17 cellular contexts compared by ENCODE assay signal in the genomic region with DNA sequence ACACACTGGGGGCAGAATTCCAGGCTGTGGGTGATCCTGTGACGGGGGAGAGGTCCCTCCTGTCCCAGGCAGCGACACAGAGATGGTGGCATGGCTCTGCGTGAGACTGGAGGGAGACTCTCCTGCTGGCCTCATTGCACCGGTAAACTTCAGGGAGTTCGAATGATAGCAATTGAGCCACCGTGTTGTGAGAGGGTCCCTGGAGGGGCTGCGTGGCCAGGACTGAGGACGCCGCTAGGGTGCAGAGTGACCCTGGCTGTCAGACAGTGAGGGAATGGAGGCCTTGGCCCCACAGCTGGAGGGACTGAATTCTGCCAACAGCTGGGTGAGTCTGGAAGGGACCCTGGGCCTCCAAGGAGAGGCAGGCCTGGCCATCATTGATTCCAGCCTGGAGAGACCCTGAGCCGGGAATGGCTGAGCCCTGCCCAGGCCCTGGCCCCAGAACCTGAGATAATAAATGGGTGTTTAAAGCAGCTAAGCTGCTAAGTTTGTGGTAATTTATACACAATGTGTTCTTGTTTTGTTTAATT. TPM values are rescaled to one million over a fixed set of nuclear protein-coding genes. Genes with fewer than 3 reads are reported as not detected.
A peak's percentile ranks its signal among the peaks of the same experiment; 100 is the strongest.
DNase-seq lines count a peak whose midpoint lies in the region; ATAC-seq and TF ChIP-seq lines count a peak whose summit lies in the region.
"Had no signal": no experiment of that assay in that cellular context is flagged by ENCODE, and none has a peak within 500 bp of the region (broad histone marks: within the 10 kb centered on the region; RNA-seq: fewer than 3 reads in every experiment).

No MANE protein-coding gene starts in this region.

- WGBS in neuronal stem cell (ENCODE audit: extremely low coverage in 2 of 2, insufficient read length in 2 of 2, insufficient replicate concordance in 1 of 2), 2 donors: no CpG with 5 or more reads among the region's 10 CpGs

- peaks cover 13% of the 10 kb centered on the region for H3K36me3 Mint-ChIP-seq in activated CD4-positive, alpha-beta T cell treated with anti-CD3 and anti-CD28 coated beads, Interleukin-2, amount 10 ng/mL, durations not matched to agents 7 days and 5 days (ENCODE audit: low read depth)
- H3K36me3 Mint-ChIP-seq in endothelial cell (ENCODE audit: low read depth, unreplicated experiment): peaks cover 44% of the 10 kb centered on the region
- peaks cover 14% of the 10 kb centered on the region for H3K36me3 Mint-ChIP-seq in activated naive CD8-positive, alpha-beta T cell treated with anti-CD3 and anti-CD28 coated beads, Interleukin-2, amount 50 U/mL, for 24 hours (ENCODE audit: low read depth)
- peaks cover 21% of the 10 kb centered on the region for H3K36me3 Mint-ChIP-seq in osteocyte (ENCODE audit: unreplicated experiment)

- TF ChIP-seq CTCF in endothelial cell (IDR thresholded peaks at IDR 0.05; ENCODE audit: unreplicated experiment) (no peak), osteocyte (IDR thresholded peaks at IDR 0.05) (no peak)

- H3K4me1 Mint-ChIP-seq in activated CD4-positive, alpha-beta T cell treated with anti-CD3 and anti-CD28 coated beads, Interleukin-2, amount 10 ng/mL, durations not matched to agents 7 days and 5 days: no peaks in the 10 kb centered on the region
- H3K4me1 Mint-ChIP-seq in endothelial cell (ENCODE audit: unreplicated experiment): peaks cover 2% of the 10 kb centered on the region
- no peaks in the 10 kb centered on the region for H3K4me1 Mint-ChIP-seq in activated naive CD8-positive, alpha-beta T cell treated with anti-CD3 and anti-CD28 coated beads, Interleukin-2, amount 50 U/mL, for 24 hours
- no peaks in the 10 kb centered on the region for H3K4me1 Mint-ChIP-seq in osteocyte (ENCODE audit: unreplicated experiment)

- peak overlapping the region; percentile 22 for H3K23ac ChIP-seq in neuronal stem cell (ENCODE audit: low read depth, low read length, poor library complexity)

- no peaks in the 10 kb centered on the region for H3K27me3 Mint-ChIP-seq in activated CD4-positive, alpha-beta T cell treated with anti-CD3 and anti-CD28 coated beads, Interleukin-2, amount 10 ng/mL, durations not matched to agents 7 days and 5 days
- H3K27me3 Mint-ChIP-seq in endothelial cell (ENCODE audit: unreplicated experiment) (peaks cover 12% of the 10 kb centered on the region), osteocyte (ENCODE audit: unreplicated experiment) (no peaks in the 10 kb centered on the region)
- H3K27me3 Mint-ChIP-seq in activated naive CD8-positive, alpha-beta T cell treated with anti-CD3 and anti-CD28 coated beads, Interleukin-2, amount 50 U/mL, for 24 hours: no peaks in the 10 kb centered on the region

- no peak for ATAC-seq in activated naive CD8-positive, alpha-beta T cell treated with anti-CD3 and anti-CD28 coated beads, Interleukin-2, amount 50 U/mL, for 24 hours
- ATAC-seq: CD8-positive, alpha-beta T cell had no signal

- no peak overlapping the region for H3K18ac ChIP-seq in neuronal stem cell (ENCODE audit: low read length)

- H3K79me1 ChIP-seq in neuronal stem cell (ENCODE audit: low read depth, low read length): no peaks in the 10 kb centered on the region

- H3K14ac ChIP-seq in neuronal stem cell (ENCODE audit: low read length): no peak overlapping the region

- H3K27me3 ChIP-seq in neuronal stem cell (ENCODE audit: control insufficient read depth in 3 of 3, insufficient read depth in 3 of 3, low read depth in 1 of 3, low read length in 3 of 3): no peaks in the 10 kb centered on the region
- H3K27me3 ChIP-seq: BLaER1 treated with 17β-estradiol and CSF1 and Interleukin-3, amounts not matched to agents 10 nM and 100 nM had no signal

- no peak overlapping the region for H2AK5ac ChIP-seq in neuronal stem cell (ENCODE audit: low read depth, low read length)

- no peak overlapping the region for H3K4me3 ChIP-seq in neuronal stem cell (ENCODE audit: low read length in 2 of 2)
- H3K4me3 ChIP-seq: A549; BLaER1 treated with 17β-estradiol and CSF1 and Interleukin-3, amounts not matched to agents 10 nM and 100 nM; HAP-1 had no signal

- H3K4me2 ChIP-seq in neuronal stem cell (ENCODE audit: insufficient read depth, low read length, poor library complexity, severe bottlenecking): no peak overlapping the region
- H3K4me2 ChIP-seq: A549 had no signal

- CTCF ChIA-PET in activated CD4-positive, alpha-beta T cell treated with anti-CD3 and anti-CD28 coated beads, Interleukin-2, amount 10 ng/mL, durations not matched to agents 7 days and 5 days (lab: Charles Lee): no interaction called here

- H3K9ac ChIP-seq in neuronal stem cell (ENCODE audit: low read depth, low read length, poor library complexity): no peak overlapping the region

- no peak overlapping the region for H4K8ac ChIP-seq in neuronal stem cell (ENCODE audit: low read depth, low read length)

- peak overlapping the region; percentile 13 for H2BK5ac ChIP-seq in neuronal stem cell (ENCODE audit: low read length)

- peaks cover 0 to 2% of the 10 kb centered on the region in 2 donors for H3K4me1 ChIP-seq in neuronal stem cell (ENCODE audit: control insufficient read depth in 2 of 2, insufficient read depth in 1 of 2, low read depth in 1 of 2, low read length in 2 of 2)
- H3K4me1 ChIP-seq: A549 had no signal

- H3K9me3 ChIP-seq in neuronal stem cell (replicated peaks in 1 of 2; ENCODE audit: control insufficient read depth in 2 of 2, insufficient read depth in 1 of 2, low read depth in 1 of 2, low read length in 2 of 2): no peaks in the 10 kb centered on the region
- H3K9me3 ChIP-seq: A549; BLaER1 treated with 17β-estradiol and CSF1 and Interleukin-3, amounts not matched to agents 10 nM and 100 nM; HAP-1 had no signal

- H2AFZ ChIP-seq in neuronal stem cell (ENCODE audit: low read length): no peak overlapping the region

- H2BK12ac ChIP-seq in neuronal stem cell (ENCODE audit: low read length): no peak overlapping the region

- no peak overlapping the region for H3K4ac ChIP-seq in neuronal stem cell (ENCODE audit: low read length)

- H3K36me3 ChIP-seq in neuronal stem cell (replicated peaks in 1 of 2; ENCODE audit: control insufficient read depth in 2 of 2, insufficient read depth in 2 of 2, low read length in 2 of 2): peaks cover 21 to 74% of the 10 kb centered on the region in 2 donors

- no peak overlapping the region for H2BK120ac ChIP-seq in neuronal stem cell (ENCODE audit: low read depth, low read length)

- peak overlapping the region; percentile 41 for H3K27ac Mint-ChIP-seq in activated CD4-positive, alpha-beta T cell treated with anti-CD3 and anti-CD28 coated beads, Interleukin-2, amount 10 ng/mL, durations not matched to agents 7 days and 5 days
- H3K27ac Mint-ChIP-seq in endothelial cell (ENCODE audit: unreplicated experiment) (no peak overlapping the region), osteocyte (ENCODE audit: unreplicated experiment) (no peak overlapping the region)
- no peak overlapping the region for H3K27ac Mint-ChIP-seq in activated naive CD8-positive, alpha-beta T cell treated with anti-CD3 and anti-CD28 coated beads, Interleukin-2, amount 50 U/mL, for 24 hours
- H3K27ac Mint-ChIP-seq: CD8-positive, alpha-beta T cell had no signal

- H3K4me3 Mint-ChIP-seq in activated CD4-positive, alpha-beta T cell treated with anti-CD3 and anti-CD28 coated beads, Interleukin-2, amount 10 ng/mL, durations not matched to agents 7 days and 5 days: no peak overlapping the region
- H3K4me3 Mint-ChIP-seq in endothelial cell (ENCODE audit: unreplicated experiment) (peak overlapping the region; percentile 33), osteocyte (ENCODE audit: unreplicated experiment) (no peak overlapping the region)
- H3K4me3 Mint-ChIP-seq in activated naive CD8-positive, alpha-beta T cell treated with anti-CD3 and anti-CD28 coated beads, Interleukin-2, amount 50 U/mL, for 24 hours: no peak overlapping the region
- H3K4me3 Mint-ChIP-seq: CD8-positive, alpha-beta T cell had no signal

- H4K91ac ChIP-seq in neuronal stem cell (ENCODE audit: low read depth, low read length, poor library complexity): no peak overlapping the region

- no peak overlapping the region for H3K27ac ChIP-seq in neuronal stem cell (replicated peaks; ENCODE audit: low read length)
- H3K27ac ChIP-seq: 22Rv1, A549 had no signal

- H2BK15ac ChIP-seq in neuronal stem cell (ENCODE audit: low read length): no peak overlapping the region

- H3K9me3 Mint-ChIP-seq in activated CD4-positive, alpha-beta T cell treated with anti-CD3 and anti-CD28 coated beads, Interleukin-2, amount 10 ng/mL, durations not matched to agents 7 days and 5 days: no peaks in the 10 kb centered on the region
- H3K9me3 Mint-ChIP-seq in endothelial cell (ENCODE audit: unreplicated experiment): no peaks in the 10 kb centered on the region
- H3K9me3 Mint-ChIP-seq in activated naive CD8-positive, alpha-beta T cell treated with anti-CD3 and anti-CD28 coated beads, Interleukin-2, amount 50 U/mL, for 24 hours: no peaks in the 10 kb centered on the region
- H3K9me3 Mint-ChIP-seq in osteocyte (ENCODE audit: unreplicated experiment): no peaks in the 10 kb centered on the region
- H3K9me3 Mint-ChIP-seq: CD8-positive, alpha-beta T cell had no signal

- DNase-seq in activated CD4-positive, alpha-beta T cell treated with anti-CD3 and anti-CD28 coated beads, Interleukin-2, amount 10 ng/mL, durations not matched to agents 7 days and 5 days: no peak
- DNase-seq in activated CD4-positive, alpha-beta T cell treated with anti-CD3 and anti-CD28 coated beads for 1 hour: no peak
- DNase-seq in endothelial cell (ENCODE audit: low spot score) (no peak), neuronal stem cell (ENCODE audit: low spot score) (no peak), inferior parietal cortex (ENCODE audit: extremely low spot score) (no peak), osteocyte (ENCODE audit: extremely low spot score, unreplicated experiment) (no peak)
- DNase-seq in activated naive CD8-positive, alpha-beta T cell treated with anti-CD3 and anti-CD28 coated beads, Interleukin-2, amount 50 U/mL, for 24 hours: no peak
- DNase-seq: AML-193; Calu3; CD8-positive, alpha-beta T cell; DMS79 treated with DMSO at 0.1 percent for 48 hours; GF-D8; GOT3 had no signal

- POLR2A ChIA-PET in activated CD4-positive, alpha-beta T cell treated with anti-CD3 and anti-CD28 coated beads, Interleukin-2, amount 10 ng/mL, durations not matched to agents 7 days and 5 days (lab: Charles Lee): no interaction called here

RNA-seq across cellular contexts. Expression of a gene that starts 32.6 kb away (rescaled TPM):
- 10 to 100 TPM; 60.5 to 69.7 TPM for total RNA-seq in activated CD4-positive, alpha-beta T cell treated with anti-CD3 and anti-CD28 coated beads, Interleukin-2, amount 10 ng/mL, durations not matched to agents 7 days and 5 days
- total RNA-seq in endothelial cell (ENCODE audit: unreplicated experiment): 37.2 TPM
- polyA plus RNA-seq in neuronal stem cell (2013, experiment 1 of 2): 26.0 TPM
- polyA plus RNA-seq in neuronal stem cell (2013, experiment 2 of 2): 24.0 TPM
- 50.8 and 57.9 TPM in 2 replicates for total RNA-seq in osteocyte

RNA-seq across cellular contexts. Expression of a gene that starts 48.8 kb away (rescaled TPM):
- 100 to 1,000 TPM; 104 to 140 TPM for total RNA-seq in activated CD4-positive, alpha-beta T cell treated with anti-CD3 and anti-CD28 coated beads, Interleukin-2, amount 10 ng/mL, durations not matched to agents 7 days and 5 days
- total RNA-seq in endothelial cell (ENCODE audit: unreplicated experiment): 76.2 TPM
- polyA plus RNA-seq in neuronal stem cell (2013, experiment 1 of 2): 3.5 TPM
- 3.2 TPM for polyA plus RNA-seq in neuronal stem cell (2013, experiment 2 of 2)
- total RNA-seq in osteocyte: 12.9 and 18.1 TPM in 2 replicates
